Comparison of ENCODE assay signal across 20 cellular contexts in genomic region chr21:33902349-33902748, GRCh38. TPM values are rescaled to one million over a fixed set of nuclear protein-coding genes. Genes with fewer than 3 reads are reported as not detected.
DNase-seq lines count a peak whose midpoint lies in the region; ATAC-seq and TF ChIP-seq lines count a peak whose summit lies in the region.
"Had no signal": no experiment of that assay in that cellular context is flagged by ENCODE, and none has a peak within 500 bp of the region (broad histone marks: within the 10 kb centered on the region; RNA-seq: fewer than 3 reads in every experiment).

No MANE protein-coding gene starts in this region.

- in situ Hi-C loops in Panc1 (cut with HindIII; ENCODE audit: low pct_unique_long_range_greater_than_20kb, low sequenced_read_pairs), result no loop called here

- no peak for TF ChIP-seq POLR2A in heart left ventricle (IDR thresholded peaks at IDR 0.05)

- WGBS in heart left ventricle, 4 donors, result 73 to 89% (median 78%) methylated on average over 4 to 6 of the region's 6 CpGs

- H3K27me3 ChIP-seq in Panc1 (ENCODE audit: control insufficient read depth, insufficient read depth, low read length), result no peaks in the 10 kb centered on the region
- H3K27me3 ChIP-seq in heart left ventricle, result no peaks in the 10 kb centered on the region
- H3K27me3 ChIP-seq: BLaER1 treated with 17β-estradiol and CSF1 and Interleukin-3, amounts not matched to agents 10 nM and 100 nM; esophagus muscularis mucosa had no signal

- H3K4me3 ChIP-seq in Panc1 (ENCODE audit: low read depth in 2 of 2, low read length in 2 of 2) (no peak overlapping the region), heart left ventricle (no peak overlapping the region)
- H3K4me3 ChIP-seq: BLaER1 treated with 17β-estradiol and CSF1 and Interleukin-3, amounts not matched to agents 10 nM and 100 nM; esophagus muscularis mucosa; GM12878; lung; SK-N-MC had no signal

- H3K27ac Mint-ChIP-seq in nephron progenitor cell, result peak overlapping the region; percentile 29
- H3K27ac Mint-ChIP-seq: activated CD4-positive, alpha-beta T cell treated with anti-CD3 and anti-CD28 coated beads for 36 hours had no signal

- H3K36me3 ChIP-seq in Panc1 (ENCODE audit: control insufficient read depth, insufficient read depth, low read length) (peaks cover 4% of the 10 kb centered on the region), heart left ventricle (peaks cover 0 to 80% (median 68%) of the 10 kb centered on the region in 9 donors)

- DNase-seq in GF-D8 (lab: John Stamatoyannopoulos, UW) (peak; percentile 12), Panc1 (ENCODE audit: low read depth, low spot score) (no peak), heart left ventricle (no peak), nephron progenitor cell (no peak), HEK293T (ENCODE audit: extremely low spot score) (no peak), midbrain (lab: John Stamatoyannopoulos, UW) (no peak)
- DNase-seq: activated T-cell treated with anti-CD3 and anti-CD28 coated beads, Interleukin-2, amount 50 U/mL, for 48 hours; aorta; effector CD8-positive, alpha-beta T cell; NCI-H1092; NCI-H187; T-helper 17 cell had no signal

- CTCF ChIA-PET in Panc1 (lab: Charles Lee), result interaction anchor here (0.7 to 1.2 kb wide), 3 partner anchors 19 to 314 kb away, joined by 3 read pairs; partner anchors contain the start of gene DONSON
- CTCF ChIA-PET in HEK293T (lab: Yijun Ruan, JAX), result interaction anchor here (0.6 to 1.5 kb wide), 9 partner anchors 10 to 1987 kb away, joined by 3 to 5 read pairs (median 3); partner anchors contain the start of gene DNAJC28

- no peak overlapping the region for H3K27ac ChIP-seq in Panc1 (ENCODE audit: low read length)
- H3K27ac ChIP-seq in heart left ventricle, result no peak overlapping the region
- H3K27ac ChIP-seq: BLaER1 treated with 17β-estradiol and CSF1 and Interleukin-3, amounts not matched to agents 10 nM and 100 nM; SK-N-MC had no signal

- H3K36me3 Mint-ChIP-seq in nephron progenitor cell (ENCODE audit: low read depth), result peaks cover 48% of the 10 kb centered on the region

- H3K9me3 Mint-ChIP-seq in nephron progenitor cell, result no peaks in the 10 kb centered on the region
- H3K9me3 Mint-ChIP-seq: activated naive CD4-positive, alpha-beta T cell treated with anti-CD3 and anti-CD28 coated beads, Interleukin-2, amount 10 ng/mL, durations not matched to agents 7 days and 5 days had no signal

- ATAC-seq in Panc1 (peak; percentile 24; the same call in 1 of the 2 replicates), heart left ventricle (peak; percentile 41 to 63 (median 54)), GM19035 (IDR thresholded peaks at IDR 0.05; ENCODE audit: unreplicated experiment) (no peak)
- ATAC-seq: T-helper 17 cell had no signal

- H3K9me3 ChIP-seq in Panc1 (ENCODE audit: control insufficient read depth, insufficient read depth, low read depth, low read length) (no peaks in the 10 kb centered on the region), heart left ventricle (no peaks in the 10 kb centered on the region)
- H3K9me3 ChIP-seq: BLaER1 treated with 17β-estradiol and CSF1 and Interleukin-3, amounts not matched to agents 10 nM and 100 nM; esophagus muscularis mucosa had no signal

- H3K27me3 Mint-ChIP-seq in nephron progenitor cell (ENCODE audit: low read depth, poor library complexity), result no peaks in the 10 kb centered on the region
- H3K27me3 Mint-ChIP-seq: activated CD4-positive, alpha-beta T cell treated with anti-CD3 and anti-CD28 coated beads for 36 hours; activated naive CD4-positive, alpha-beta T cell treated with anti-CD3 and anti-CD28 coated beads, Interleukin-2, amount 10 ng/mL, durations not matched to agents 7 days and 5 days; T-helper 17 cell had no signal

- no peak for TF ChIP-seq CTCF in Panc1 (IDR thresholded peaks at IDR 0.05)
- TF ChIP-seq CTCF in heart left ventricle (IDR thresholded peaks at IDR 0.05), result no peak
- TF ChIP-seq CTCF in nephron progenitor cell (IDR thresholded peaks at IDR 0.05), result no peak

- no peak overlapping the region for H3K4me3 Mint-ChIP-seq in nephron progenitor cell
- H3K4me3 Mint-ChIP-seq: activated CD4-positive, alpha-beta T cell treated with anti-CD3 and anti-CD28 coated beads for 36 hours; activated naive CD4-positive, alpha-beta T cell treated with anti-CD3 and anti-CD28 coated beads, Interleukin-2, amount 10 ng/mL, durations not matched to agents 7 days and 5 days; T-helper 17 cell had no signal

- no TSS peak for BruUV-seq in Panc1 (replicated peaks; lab: Mats Ljungman, UMichigan)

- H3K4me1 Mint-ChIP-seq in nephron progenitor cell, result peaks cover 5% of the 10 kb centered on the region
- H3K4me1 Mint-ChIP-seq: activated CD4-positive, alpha-beta T cell treated with anti-CD3 and anti-CD28 coated beads for 36 hours had no signal

- intact Hi-C loops in Panc1 (cut with micrococcal nuclease; ENCODE audit: unreplicated experiment) (no loop called here), heart left ventricle (cut with DNase I) (loop anchor here in 1 of 10 donors (10.0 kb wide), 1 partner anchor 722 kb away; no protein-coding TSS in a partner anchor)

- POLR2A ChIA-PET in Panc1 (lab: Charles Lee), result no interaction called here
- POLR2A ChIA-PET in HEK293T (lab: Yijun Ruan, JAX), result interaction anchor here (0.9 kb wide), 2 partner anchors 9 to 10 kb away, joined by 3 read pairs; no protein-coding TSS in a partner anchor

- H3K4me1 ChIP-seq in Panc1 (ENCODE audit: control insufficient read depth, insufficient read depth, low read length), result no peaks in the 10 kb centered on the region; the same call in 1 of the 2 replicates
- H3K4me1 ChIP-seq in heart left ventricle, result peaks cover 0 to 5% (median 0%) of the 10 kb centered on the region in 12 donors

TF ChIP-seq in HEK293T, 16 proteins besides CTCF, POLR2A, EP300 and RAD21:
- TF ChIP-seq ARNT (IDR thresholded peaks at IDR 0.05) (no peak), FOXA1 (IDR thresholded peaks at IDR 0.05) (no peak)

RNA-seq across cellular contexts. Expression of gene ATP5PO, which starts 13.3 kb away (rescaled TPM):
- 190 TPM for total RNA-seq in Panc1 (2021; ENCODE audit: unreplicated experiment)
- polyA plus RNA-seq in Panc1 (2012; ENCODE audit: insufficient read length), result 219 TPM
- total RNA-seq in heart left ventricle, result 1,000 to 10,000 TPM in 1 of 9 donors, 100 to 1,000 TPM in 8; 472 to 1,228 (median 735) TPM
- polyA plus RNA-seq in heart left ventricle, result 1,000 to 10,000 TPM in 1 of 2 donors, 100 to 1,000 TPM in 1; 745 to 2,204 TPM
